In the genomic region with DNA sequence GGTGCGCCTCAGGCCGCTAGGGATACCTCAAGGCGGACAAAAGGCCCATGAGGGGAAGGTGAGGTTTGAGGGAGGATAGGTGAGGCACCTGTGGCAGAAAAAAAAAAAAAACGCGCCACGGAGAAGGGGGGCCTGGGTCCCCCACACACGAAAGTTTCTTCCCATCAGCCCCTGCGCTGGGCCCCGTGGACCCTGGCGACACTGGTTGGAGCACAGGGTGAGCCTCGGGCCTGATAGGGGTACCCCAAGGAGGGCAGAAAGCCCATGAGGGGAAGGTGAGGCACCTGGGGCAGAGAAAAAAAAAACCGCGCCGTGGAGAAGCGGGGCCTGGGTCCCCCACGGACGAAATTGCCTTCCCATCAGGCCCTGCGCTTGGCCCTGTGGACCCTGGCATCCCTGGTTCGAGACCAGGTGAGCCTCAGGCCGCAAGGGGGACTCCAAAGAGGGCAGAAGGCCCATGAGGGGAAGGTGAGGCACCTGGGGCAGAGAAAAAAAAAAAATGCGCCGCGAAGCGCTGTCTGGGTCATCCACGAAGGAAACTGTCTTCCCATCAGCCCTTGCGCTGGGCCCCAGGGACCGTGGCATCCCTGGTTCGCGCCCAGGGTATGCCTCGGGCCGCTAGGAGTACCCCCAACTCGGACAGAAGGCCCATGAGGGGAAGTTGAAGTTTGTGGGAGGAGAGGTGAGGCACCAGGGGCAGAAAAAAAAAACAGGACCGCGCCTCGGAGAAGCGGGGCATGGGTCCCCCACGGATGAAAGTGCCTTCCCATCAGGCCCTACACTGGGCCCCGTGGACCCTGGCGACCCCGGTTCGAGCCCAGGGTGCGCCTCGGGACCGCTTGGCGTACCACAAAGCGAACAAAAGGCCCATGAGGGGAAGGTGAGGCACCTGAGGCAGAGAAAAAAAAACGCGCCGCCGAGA, we compare ENCODE assay signal across 19 cellular contexts.
DNase-seq lines count a peak whose midpoint lies in the region; ATAC-seq and TF ChIP-seq lines count a peak whose summit lies in the region.
"Had no signal": no experiment of that assay in that cellular context is flagged by ENCODE, and none has a peak within 500 bp of the region (broad histone marks: within the 10 kb centered on the region; RNA-seq: fewer than 3 reads in every experiment).

No MANE protein-coding gene starts in this region.

- H4K91ac ChIP-seq in trophoblast cell (ENCODE audit: low read depth, low read length), result no peak overlapping the region

- no peak overlapping the region for H3K4me3 Mint-ChIP-seq in T-helper 17 cell
- H3K4me3 Mint-ChIP-seq in HFFc6, result no peak overlapping the region
- H3K4me3 Mint-ChIP-seq: CD4-positive, alpha-beta T cell; CD8-positive, alpha-beta T cell had no signal

- H3K18ac ChIP-seq in trophoblast cell (ENCODE audit: low read length), result no peak overlapping the region

- no peak overlapping the region for H2BK120ac ChIP-seq in trophoblast cell (ENCODE audit: insufficient read depth, low read length, poor library complexity)

- no peak overlapping the region for H2AK5ac ChIP-seq in trophoblast cell (ENCODE audit: low read length)

- intact Hi-C loops in spleen (cut with DNase I; ENCODE audit: low total_unique reads), result no loop called here

- H4K20me1 ChIP-seq in BLaER1, result no peaks in the 10 kb centered on the region
- H4K20me1 ChIP-seq: BLaER1 treated with 17β-estradiol and CSF1 and Interleukin-3, amounts not matched to agents 10 nM and 100 nM had no signal

- H3K4me1 ChIP-seq in BLaER1, result no peaks in the 10 kb centered on the region
- no peaks in the 10 kb centered on the region for H3K4me1 ChIP-seq in trophoblast cell (ENCODE audit: control insufficient read depth in 1 of 2, insufficient read depth in 2 of 2, low read length in 2 of 2)
- no peaks in the 10 kb centered on the region for H3K4me1 ChIP-seq in spleen
- H3K4me1 ChIP-seq: BE2C; BLaER1 treated with 17β-estradiol and CSF1 and Interleukin-3, amounts not matched to agents 10 nM and 100 nM; Caco-2 had no signal

- H3K14ac ChIP-seq in trophoblast cell (ENCODE audit: low read length), result no peak overlapping the region

- no peak for TF ChIP-seq POLR2A in spleen (IDR thresholded peaks at IDR 0.05)

- no peak overlapping the region for H3K4me2 ChIP-seq in BLaER1
- no peak overlapping the region for H3K4me2 ChIP-seq in trophoblast cell (ENCODE audit: low read length)
- H3K4me2 ChIP-seq: BLaER1 treated with 17β-estradiol and CSF1 and Interleukin-3, amounts not matched to agents 10 nM and 100 nM had no signal

- no peak overlapping the region for H2BK12ac ChIP-seq in trophoblast cell (ENCODE audit: low read length)

- H3K4me3 ChIP-seq in BLaER1 (0 out of 2 replicates have a peak overlapping the region, but pooled peaks have one; percentile 7), trophoblast cell (ENCODE audit: low read depth, low read length) (no peak overlapping the region), spleen (no peak overlapping the region)
- H3K4me3 ChIP-seq: BLaER1 treated with 17β-estradiol and CSF1 and Interleukin-3, amounts not matched to agents 10 nM and 100 nM had no signal

- H3K4me1 Mint-ChIP-seq in T-helper 17 cell (no peaks in the 10 kb centered on the region), HFFc6 (ENCODE audit: low read depth) (no peaks in the 10 kb centered on the region)

- no peak overlapping the region for H4K8ac ChIP-seq in trophoblast cell (ENCODE audit: low read depth, low read length)

- peaks cover 3% of the 10 kb centered on the region for H3K36me3 Mint-ChIP-seq in T-helper 17 cell (ENCODE audit: low read depth)
- no peaks in the 10 kb centered on the region for H3K36me3 Mint-ChIP-seq in HFFc6 (ENCODE audit: low read depth)
- H3K36me3 Mint-ChIP-seq: CD8-positive, alpha-beta T cell had no signal

- peak overlapping the region; percentile 47 for H3K27ac Mint-ChIP-seq in T-helper 17 cell
- no peak overlapping the region for H3K27ac Mint-ChIP-seq in HFFc6
- H3K27ac Mint-ChIP-seq: CD4-positive, alpha-beta T cell; CD8-positive, alpha-beta T cell had no signal

- H3K9me3 ChIP-seq in BLaER1, result peaks cover 37% of the 10 kb centered on the region
- no peaks in the 10 kb centered on the region for H3K9me3 ChIP-seq in T-helper 17 cell (ENCODE audit: control insufficient read depth, low read length, poor library complexity, severe bottlenecking)
- peaks cover 19% of the 10 kb centered on the region for H3K9me3 ChIP-seq in trophoblast cell (ENCODE audit: insufficient read depth, low read depth, low read length)
- H3K9me3 ChIP-seq in spleen, result peaks cover 0 to 24% (median 9%) of the 10 kb centered on the region in 8 donors
- H3K9me3 ChIP-seq: BE2C, Caco-2 had no signal

- H3K9me3 Mint-ChIP-seq in HFFc6, result peaks cover 7% of the 10 kb centered on the region
- H3K9me3 Mint-ChIP-seq: CD4-positive, alpha-beta T cell; CD8-positive, alpha-beta T cell had no signal

- H3K36me3 ChIP-seq in BLaER1 (no peaks in the 10 kb centered on the region), trophoblast cell (ENCODE audit: control insufficient read depth in 1 of 2, insufficient read depth in 2 of 2, low read length in 2 of 2) (no peaks in the 10 kb centered on the region), spleen (no peaks in the 10 kb centered on the region)
- H3K36me3 ChIP-seq: BE2C had no signal

- no peaks in the 10 kb centered on the region for H3K79me1 ChIP-seq in trophoblast cell (ENCODE audit: low read length)

- H2AFZ ChIP-seq in trophoblast cell (ENCODE audit: insufficient read depth, low read length, poor library complexity), result peak overlapping the region; percentile 27

- H2BK5ac ChIP-seq in trophoblast cell (ENCODE audit: low read depth, low read length, poor library complexity), result no peak overlapping the region

- no peak for DNase-seq in T-helper 17 cell
- no peak for DNase-seq in trophoblast cell
- DNase-seq in spleen, result peak; percentile 40
- no peak for DNase-seq in retina
- DNase-seq in HFFc6, result no peak
- DNase-seq in NCI-H524 (lab: John Stamatoyannopoulos, UW), result no peak
- DNase-seq: 8988T; ACHN; BE2C; Caco-2; Calu3; CD4-positive, alpha-beta T cell; CD8-positive, alpha-beta T cell; DMS79 treated with DMSO at 0.1 percent for 48 hours; GF-D8 had no signal

- WGBS in trophoblast cell (ENCODE audit: extremely low coverage, insufficient coverage, insufficient read length), result no CpG with 5 or more reads among the region's 50 CpGs
- 69 to 88% (median 77%) methylated on average over 50 of the region's 50 CpGs for WGBS in spleen, 5 donors

- H3K79me2 ChIP-seq in trophoblast cell (ENCODE audit: control insufficient read depth, insufficient read depth, low read length, poor library complexity), result no peaks in the 10 kb centered on the region

- H3K23ac ChIP-seq in trophoblast cell (ENCODE audit: low read length), result no peak overlapping the region

- no peak overlapping the region for H3K4ac ChIP-seq in trophoblast cell (ENCODE audit: low read depth, low read length)

- ATAC-seq in T-helper 17 cell (no peak), HG03135 (IDR thresholded peaks at IDR 0.05; ENCODE audit: unreplicated experiment) (no peak)
- ATAC-seq: CD8-positive, alpha-beta T cell had no signal

- TF ChIP-seq CTCF in spleen (IDR thresholded peaks at IDR 0.05 in 8 of 11, conservative IDR thresholded peaks at IDR 0.05 in 3 of 11) (no peak), HFFc6 (IDR thresholded peaks at IDR 0.05) (no peak)

- H3K27ac ChIP-seq in BLaER1 (no peak overlapping the region), trophoblast cell (ENCODE audit: low read depth, low read length) (no peak overlapping the region), spleen (no peak overlapping the region)
- H3K27ac ChIP-seq: BLaER1 treated with 17β-estradiol and CSF1 and Interleukin-3, amounts not matched to agents 10 nM and 100 nM; C4-2B had no signal

- no peaks in the 10 kb centered on the region for H3K27me3 ChIP-seq in BLaER1
- no peaks in the 10 kb centered on the region for H3K27me3 ChIP-seq in trophoblast cell (ENCODE audit: insufficient read depth, low read length)
- peaks cover 0 to 4% (median 0%) of the 10 kb centered on the region in 7 donors for H3K27me3 ChIP-seq in spleen (replicated peaks in 1 of 7)
- H3K27me3 ChIP-seq: BE2C; BLaER1 treated with 17β-estradiol and CSF1 and Interleukin-3, amounts not matched to agents 10 nM and 100 nM had no signal

- H4K12ac ChIP-seq in trophoblast cell (ENCODE audit: low read depth, low read length), result no peak overlapping the region

- H3K9ac ChIP-seq in BLaER1 (no peak overlapping the region), trophoblast cell (ENCODE audit: low read length) (no peak overlapping the region)
- H3K9ac ChIP-seq: BLaER1 treated with 17β-estradiol and CSF1 and Interleukin-3, amounts not matched to agents 10 nM and 100 nM had no signal

- H3K27me3 Mint-ChIP-seq in T-helper 17 cell, result no peaks in the 10 kb centered on the region
- no peaks in the 10 kb centered on the region for H3K27me3 Mint-ChIP-seq in HFFc6 (ENCODE audit: insufficient read depth)
- H3K27me3 Mint-ChIP-seq: CD4-positive, alpha-beta T cell had no signal
